ENCODE assay signal across 8 cellular contexts in genomic region chr12:62123721-62124203, GRCh38.
DNase-seq lines count a peak whose midpoint lies in the region; ATAC-seq, FAIRE-seq and TF ChIP-seq lines count a peak whose summit lies in the region.

No MANE protein-coding gene starts in this region.

- ATAC-seq in aorta (ENCODE audit: low FRiP score) = peak; percentile 84

- H3K27ac ChIP-seq in neural progenitor cell = no peak overlapping the region
- no peak overlapping the region for H3K27ac ChIP-seq in aorta (ENCODE audit: low read depth in 1 of 2, low read length in 2 of 2)

- 29 to 30% methylated on average over 4 of the region's 4 CpGs for WGBS in aorta, 2 donors

- no peaks in the 10 kb centered on the region for H3F3A ChIP-seq in neural progenitor cell (ENCODE audit: low read depth)

- no peaks in the 10 kb centered on the region for H3K36me3 Mint-ChIP-seq in endothelial cell (ENCODE audit: low read depth, unreplicated experiment)
- no peaks in the 10 kb centered on the region for H3K36me3 Mint-ChIP-seq in neural progenitor cell

- TF ChIP-seq CTCF in HFF-Myc (IDR thresholded peaks at IDR 0.05; ENCODE audit: low read depth, low read length, missing control alignments) = peak; percentile 82
- TF ChIP-seq CTCF in WI38 (IDR thresholded peaks at IDR 0.05; ENCODE audit: low read depth, low read length) = peak; percentile 68
- peak; percentile 34 for TF ChIP-seq CTCF in endothelial cell (IDR thresholded peaks at IDR 0.05; ENCODE audit: unreplicated experiment)
- peak; percentile 81 for TF ChIP-seq CTCF in neural progenitor cell (IDR thresholded peaks at IDR 0.05)

- H3K9me3 Mint-ChIP-seq in endothelial cell (ENCODE audit: unreplicated experiment) (no peaks in the 10 kb centered on the region), neural progenitor cell (no peaks in the 10 kb centered on the region)

- no peaks in the 10 kb centered on the region for H4K20me1 ChIP-seq in neural progenitor cell (ENCODE audit: low read depth)

- no peaks in the 10 kb centered on the region for H3K9me3 ChIP-seq in neural progenitor cell (ENCODE audit: low read depth)
- H3K9me3 ChIP-seq in aorta (ENCODE audit: control insufficient read depth, low read length) = no peaks in the 10 kb centered on the region

- H3K4me3 Mint-ChIP-seq in endothelial cell (ENCODE audit: unreplicated experiment) (no peak overlapping the region), neural progenitor cell (no peak overlapping the region)

- no peaks in the 10 kb centered on the region for H3K27me3 Mint-ChIP-seq in endothelial cell (ENCODE audit: unreplicated experiment)
- no peaks in the 10 kb centered on the region for H3K27me3 Mint-ChIP-seq in neural progenitor cell (ENCODE audit: insufficient read depth, low read depth)

- no peaks in the 10 kb centered on the region for H3K79me2 ChIP-seq in neural progenitor cell (ENCODE audit: low read depth)

- H3K36me3 ChIP-seq in neural progenitor cell (no peaks in the 10 kb centered on the region), aorta (ENCODE audit: control insufficient read depth in 1 of 2, insufficient read depth in 2 of 2, low read length in 1 of 2) (no peaks in the 10 kb centered on the region)

- no peak overlapping the region for H2AFZ ChIP-seq in neural progenitor cell (replicated peaks)

- DNase-seq in GM04504 (ENCODE audit: low read depth) = peak; percentile 9
- peak; percentile 17 for DNase-seq in HFF-Myc (ENCODE audit: extremely low read depth, low read depth)
- DNase-seq in NCI-H1048 (lab: John Stamatoyannopoulos, UW) = peak; percentile 21
- DNase-seq in endothelial cell (ENCODE audit: low spot score) = peak; percentile 46
- peak; percentile 67 for DNase-seq in neural progenitor cell (ENCODE audit: low spot score)
- peak in 1 of 2 donors; percentile 44 for DNase-seq in aorta

- no peak overlapping the region for H3K27ac Mint-ChIP-seq in endothelial cell (ENCODE audit: unreplicated experiment)
- H3K27ac Mint-ChIP-seq in neural progenitor cell = no peak overlapping the region

- H3K4me1 Mint-ChIP-seq in endothelial cell (ENCODE audit: unreplicated experiment) (peaks cover 3% of the 10 kb centered on the region), neural progenitor cell (no peaks in the 10 kb centered on the region)

- H3K9ac ChIP-seq in neural progenitor cell = no peak overlapping the region

- FAIRE-seq in A204.1 (lab: Jason Lieb, UNC) = peak; percentile 79

- H3K4me2 ChIP-seq in neural progenitor cell = no peak overlapping the region

- H3K4me1 ChIP-seq in neural progenitor cell (no peaks in the 10 kb centered on the region), aorta (ENCODE audit: control insufficient read depth in 1 of 2, insufficient read depth in 2 of 2, low read length in 2 of 2) (no peaks in the 10 kb centered on the region)

- no peak overlapping the region for H3K4me3 ChIP-seq in HFF-Myc (replicated peaks; ENCODE audit: low read depth, low read length)
- H3K4me3 ChIP-seq in WI38 (ENCODE audit: low read depth, low read length) = no peak overlapping the region
- no peak overlapping the region for H3K4me3 ChIP-seq in neural progenitor cell
- H3K4me3 ChIP-seq in aorta (ENCODE audit: low read length in 2 of 2) = no peak overlapping the region

- intact Hi-C loops in aorta (cut with DNase I) = loop anchor here in 1 of 2 donors (10.0 kb wide), 1 partner anchor 119 kb away; no protein-coding TSS in a partner anchor

- no peaks in the 10 kb centered on the region for H3K27me3 ChIP-seq in neural progenitor cell
- no peaks in the 10 kb centered on the region for H3K27me3 ChIP-seq in aorta (ENCODE audit: control insufficient read depth in 1 of 2, insufficient read depth in 2 of 2, low read length in 1 of 2)
